20 cellular contexts compared by ENCODE assay signal in the genomic region with DNA sequence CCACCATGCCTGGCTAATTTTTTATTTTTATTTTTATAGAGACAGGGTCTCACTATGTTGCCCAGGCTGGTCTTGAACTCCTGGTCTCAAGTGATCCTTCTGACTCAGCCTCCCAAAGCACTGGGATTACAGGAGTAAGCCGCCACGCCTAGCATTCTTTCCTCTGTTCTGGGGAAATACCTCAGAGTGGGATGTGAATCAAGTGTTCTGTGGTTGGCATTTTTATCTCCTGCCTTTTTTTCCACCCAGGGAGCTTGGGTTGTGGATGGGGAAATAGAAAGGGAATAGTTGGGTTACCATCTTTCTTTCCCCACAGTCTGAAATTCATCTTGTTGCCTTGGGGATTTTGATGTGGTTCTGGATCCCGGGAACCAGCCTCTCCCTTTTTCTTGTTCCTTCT. TPM values are rescaled to one million over a fixed set of nuclear protein-coding genes. Genes with fewer than 3 reads are reported as not detected.
"Had no signal": no experiment of that assay in that cellular context is flagged by ENCODE, and none has a peak within 500 bp of the region (broad histone marks: within the 10 kb centered on the region; RNA-seq: fewer than 3 reads in every experiment).

No MANE protein-coding gene starts in this region.

- H3K4me1 ChIP-seq: body of pancreas, prostate gland, spleen, upper lobe of right lung had no signal

- H3K36me3 ChIP-seq: prostate gland, spleen, upper lobe of right lung, WERI-Rb-1 had no signal

- H3K27me3 ChIP-seq: body of pancreas, upper lobe of right lung had no signal

- DNase-seq: activated CD4-positive, alpha-beta T cell treated with anti-CD3 and anti-CD28 coated beads for 1 hour; activated CD4-positive, alpha-beta T cell treated with anti-CD3 and anti-CD28 coated beads, Interleukin-2, amount 50 U/mL, for 1 hour; activated CD8-positive, alpha-beta T cell treated with anti-CD3 and anti-CD28 coated beads, Interleukin-2, amount 10 ng/mL, durations not matched to agents 7 days and 5 days; activated gamma-delta T cell; activated naive CD4-positive, alpha-beta T cell treated with anti-CD3 and anti-CD28 coated beads, Interleukin-2, amount 50 U/mL, for 16 hours; activated naive CD8-positive, alpha-beta T cell treated with anti-CD3 and anti-CD28 coated beads, Interleukin-2, amount 50 U/mL, for 24 hours; body of pancreas; effector CD8-positive, alpha-beta T cell; head of caudate nucleus; hypothalamus; left ventricle myocardium superior; spleen; stimulated activated CD4-positive, alpha-beta T cell treated with anti-CD3 and anti-CD28 coated beads, Interleukin-4, amount 100 ng/mL, for 1 hour; stimulated activated naive CD4-positive, alpha-beta T cell treated with Interleukin-2 at 50 U/mL for 16 hours; upper lobe of right lung; WERI-Rb-1 had no signal

- H3K9me3 ChIP-seq: body of pancreas, prostate gland, spleen, upper lobe of right lung had no signal

- H3K27ac ChIP-seq: body of pancreas, prostate gland, spleen, upper lobe of right lung, WERI-Rb-1 had no signal

- ATAC-seq: activated CD8-positive, alpha-beta T cell treated with anti-CD3 and anti-CD28 coated beads, Interleukin-2, amount 10 ng/mL, durations not matched to agents 7 days and 5 days; activated naive CD8-positive, alpha-beta T cell treated with anti-CD3 and anti-CD28 coated beads, Interleukin-2, amount 50 U/mL, for 24 hours; body of pancreas; left ventricle myocardium superior; natural killer cell treated with Interleukin-12 subunit alpha and Interleukin-12 subunit beta and Interleukin-15 and Interleukin-18, amount 100 ng/mL, for 72 hours; upper lobe of right lung had no signal

- H3K4me3 ChIP-seq: body of pancreas, prostate gland, spleen, upper lobe of right lung had no signal

RNA-seq across cellular contexts. Expression of a gene that starts 24.1 kb away (rescaled TPM):
- total RNA-seq: activated CD8-positive, alpha-beta T cell treated with anti-CD3 and anti-CD28 coated beads, Interleukin-2, amount 10 ng/mL, durations not matched to agents 7 days and 5 days; activated T-helper 1 cell treated with anti-CD3 and anti-CD28 coated beads, Interleukin-12 subunit alpha, Interleukin-12 subunit beta, Interleukin-2, Interleukin-4 antibody, amounts not matched to agents 30 ng/mL and 10 ng/mL and 1 ng/mL, durations not matched to agents 14 hours and 24 hours and 36 hours; natural killer cell treated with Interleukin-12 subunit alpha and Interleukin-12 subunit beta and Interleukin-15 and Interleukin-18, amount 100 ng/mL, for 72 hours; T-helper 2 cell treated with Interferon-gamma antibody and Interleukin-4, amounts not matched to agents 100 ng/mL and 5 ng/mL, for 36 hours had no signal
